ENCODE assay signal across 1 cellular context in the genomic region with DNA sequence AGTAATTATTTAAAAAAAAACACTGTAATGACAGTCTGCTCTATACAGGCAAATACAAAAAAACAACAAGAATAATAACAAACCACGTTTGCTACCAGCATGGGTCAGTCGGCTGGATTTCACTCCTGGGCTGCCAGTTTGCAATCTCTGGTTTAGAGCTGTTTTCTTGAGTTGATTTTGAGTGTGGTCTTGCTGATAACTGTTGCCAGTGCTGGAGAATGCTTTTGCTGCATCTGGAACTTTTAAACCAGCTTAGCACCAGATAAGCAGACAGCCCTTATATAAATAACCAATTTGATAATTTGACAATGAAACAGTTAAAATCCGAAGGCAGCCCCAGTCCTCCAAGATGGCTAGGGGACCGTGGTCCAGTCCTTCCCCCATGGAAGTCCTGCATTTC.
TF ChIP-seq lines count a peak whose summit lies in the region.

No MANE protein-coding gene starts in this region.

TF ChIP-seq in K562, 482 proteins besides CTCF, POLR2A, EP300 and RAD21 (continued from another document):
- TF ChIP-seq, protein P1, sequence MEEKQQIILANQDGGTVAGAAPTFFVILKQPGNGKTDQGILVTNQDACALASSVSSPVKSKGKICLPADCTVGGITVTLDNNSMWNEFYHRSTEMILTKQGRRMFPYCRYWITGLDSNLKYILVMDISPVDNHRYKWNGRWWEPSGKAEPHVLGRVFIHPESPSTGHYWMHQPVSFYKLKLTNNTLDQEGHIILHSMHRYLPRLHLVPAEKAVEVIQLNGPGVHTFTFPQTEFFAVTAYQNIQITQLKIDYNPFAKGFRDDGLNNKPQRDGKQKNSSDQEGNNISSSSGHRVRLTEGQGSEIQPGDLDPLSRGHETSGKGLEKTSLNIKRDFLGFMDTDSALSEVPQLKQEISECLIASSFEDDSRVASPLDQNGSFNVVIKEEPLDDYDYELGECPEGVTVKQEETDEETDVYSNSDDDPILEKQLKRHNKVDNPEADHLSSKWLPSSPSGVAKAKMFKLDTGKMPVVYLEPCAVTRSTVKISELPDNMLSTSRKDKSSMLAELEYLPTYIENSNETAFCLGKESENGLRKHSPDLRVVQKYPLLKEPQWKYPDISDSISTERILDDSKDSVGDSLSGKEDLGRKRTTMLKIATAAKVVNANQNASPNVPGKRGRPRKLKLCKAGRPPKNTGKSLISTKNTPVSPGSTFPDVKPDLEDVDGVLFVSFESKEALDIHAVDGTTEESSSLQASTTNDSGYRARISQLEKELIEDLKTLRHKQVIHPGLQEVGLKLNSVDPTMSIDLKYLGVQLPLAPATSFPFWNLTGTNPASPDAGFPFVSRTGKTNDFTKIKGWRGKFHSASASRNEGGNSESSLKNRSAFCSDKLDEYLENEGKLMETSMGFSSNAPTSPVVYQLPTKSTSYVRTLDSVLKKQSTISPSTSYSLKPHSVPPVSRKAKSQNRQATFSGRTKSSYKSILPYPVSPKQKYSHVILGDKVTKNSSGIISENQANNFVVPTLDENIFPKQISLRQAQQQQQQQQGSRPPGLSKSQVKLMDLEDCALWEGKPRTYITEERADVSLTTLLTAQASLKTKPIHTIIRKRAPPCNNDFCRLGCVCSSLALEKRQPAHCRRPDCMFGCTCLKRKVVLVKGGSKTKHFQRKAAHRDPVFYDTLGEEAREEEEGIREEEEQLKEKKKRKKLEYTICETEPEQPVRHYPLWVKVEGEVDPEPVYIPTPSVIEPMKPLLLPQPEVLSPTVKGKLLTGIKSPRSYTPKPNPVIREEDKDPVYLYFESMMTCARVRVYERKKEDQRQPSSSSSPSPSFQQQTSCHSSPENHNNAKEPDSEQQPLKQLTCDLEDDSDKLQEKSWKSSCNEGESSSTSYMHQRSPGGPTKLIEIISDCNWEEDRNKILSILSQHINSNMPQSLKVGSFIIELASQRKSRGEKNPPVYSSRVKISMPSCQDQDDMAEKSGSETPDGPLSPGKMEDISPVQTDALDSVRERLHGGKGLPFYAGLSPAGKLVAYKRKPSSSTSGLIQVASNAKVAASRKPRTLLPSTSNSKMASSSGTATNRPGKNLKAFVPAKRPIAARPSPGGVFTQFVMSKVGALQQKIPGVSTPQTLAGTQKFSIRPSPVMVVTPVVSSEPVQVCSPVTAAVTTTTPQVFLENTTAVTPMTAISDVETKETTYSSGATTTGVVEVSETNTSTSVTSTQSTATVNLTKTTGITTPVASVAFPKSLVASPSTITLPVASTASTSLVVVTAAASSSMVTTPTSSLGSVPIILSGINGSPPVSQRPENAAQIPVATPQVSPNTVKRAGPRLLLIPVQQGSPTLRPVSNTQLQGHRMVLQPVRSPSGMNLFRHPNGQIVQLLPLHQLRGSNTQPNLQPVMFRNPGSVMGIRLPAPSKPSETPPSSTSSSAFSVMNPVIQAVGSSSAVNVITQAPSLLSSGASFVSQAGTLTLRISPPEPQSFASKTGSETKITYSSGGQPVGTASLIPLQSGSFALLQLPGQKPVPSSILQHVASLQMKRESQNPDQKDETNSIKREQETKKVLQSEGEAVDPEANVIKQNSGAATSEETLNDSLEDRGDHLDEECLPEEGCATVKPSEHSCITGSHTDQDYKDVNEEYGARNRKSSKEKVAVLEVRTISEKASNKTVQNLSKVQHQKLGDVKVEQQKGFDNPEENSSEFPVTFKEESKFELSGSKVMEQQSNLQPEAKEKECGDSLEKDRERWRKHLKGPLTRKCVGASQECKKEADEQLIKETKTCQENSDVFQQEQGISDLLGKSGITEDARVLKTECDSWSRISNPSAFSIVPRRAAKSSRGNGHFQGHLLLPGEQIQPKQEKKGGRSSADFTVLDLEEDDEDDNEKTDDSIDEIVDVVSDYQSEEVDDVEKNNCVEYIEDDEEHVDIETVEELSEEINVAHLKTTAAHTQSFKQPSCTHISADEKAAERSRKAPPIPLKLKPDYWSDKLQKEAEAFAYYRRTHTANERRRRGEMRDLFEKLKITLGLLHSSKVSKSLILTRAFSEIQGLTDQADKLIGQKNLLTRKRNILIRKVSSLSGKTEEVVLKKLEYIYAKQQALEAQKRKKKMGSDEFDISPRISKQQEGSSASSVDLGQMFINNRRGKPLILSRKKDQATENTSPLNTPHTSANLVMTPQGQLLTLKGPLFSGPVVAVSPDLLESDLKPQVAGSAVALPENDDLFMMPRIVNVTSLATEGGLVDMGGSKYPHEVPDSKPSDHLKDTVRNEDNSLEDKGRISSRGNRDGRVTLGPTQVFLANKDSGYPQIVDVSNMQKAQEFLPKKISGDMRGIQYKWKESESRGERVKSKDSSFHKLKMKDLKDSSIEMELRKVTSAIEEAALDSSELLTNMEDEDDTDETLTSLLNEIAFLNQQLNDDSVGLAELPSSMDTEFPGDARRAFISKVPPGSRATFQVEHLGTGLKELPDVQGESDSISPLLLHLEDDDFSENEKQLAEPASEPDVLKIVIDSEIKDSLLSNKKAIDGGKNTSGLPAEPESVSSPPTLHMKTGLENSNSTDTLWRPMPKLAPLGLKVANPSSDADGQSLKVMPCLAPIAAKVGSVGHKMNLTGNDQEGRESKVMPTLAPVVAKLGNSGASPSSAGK (IDR thresholded peaks at IDR 0.05): no peak
- TF ChIP-seq, protein P2, sequence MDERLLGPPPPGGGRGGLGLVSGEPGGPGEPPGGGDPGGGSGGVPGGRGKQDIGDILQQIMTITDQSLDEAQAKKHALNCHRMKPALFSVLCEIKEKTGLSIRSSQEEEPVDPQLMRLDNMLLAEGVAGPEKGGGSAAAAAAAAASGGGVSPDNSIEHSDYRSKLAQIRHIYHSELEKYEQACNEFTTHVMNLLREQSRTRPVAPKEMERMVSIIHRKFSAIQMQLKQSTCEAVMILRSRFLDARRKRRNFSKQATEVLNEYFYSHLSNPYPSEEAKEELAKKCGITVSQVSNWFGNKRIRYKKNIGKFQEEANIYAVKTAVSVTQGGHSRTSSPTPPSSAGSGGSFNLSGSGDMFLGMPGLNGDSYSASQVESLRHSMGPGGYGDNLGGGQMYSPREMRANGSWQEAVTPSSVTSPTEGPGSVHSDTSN (CRISPR knock-in tag; IDR thresholded peaks at IDR 0.05; ENCODE audit: low read depth): no peak
- TF ChIP-seq, protein P2 (tag; conservative IDR thresholded peaks at IDR 0.05; ENCODE audit: low read depth): no peak
- TF ChIP-seq TCF3 (CRISPR knock-in tag; IDR thresholded peaks at IDR 0.05): peak; percentile 59
- TF ChIP-seq FOXP1 (CRISPR knock-in tag; IDR thresholded peaks at IDR 0.05): no peak
- TF ChIP-seq, protein P3, sequence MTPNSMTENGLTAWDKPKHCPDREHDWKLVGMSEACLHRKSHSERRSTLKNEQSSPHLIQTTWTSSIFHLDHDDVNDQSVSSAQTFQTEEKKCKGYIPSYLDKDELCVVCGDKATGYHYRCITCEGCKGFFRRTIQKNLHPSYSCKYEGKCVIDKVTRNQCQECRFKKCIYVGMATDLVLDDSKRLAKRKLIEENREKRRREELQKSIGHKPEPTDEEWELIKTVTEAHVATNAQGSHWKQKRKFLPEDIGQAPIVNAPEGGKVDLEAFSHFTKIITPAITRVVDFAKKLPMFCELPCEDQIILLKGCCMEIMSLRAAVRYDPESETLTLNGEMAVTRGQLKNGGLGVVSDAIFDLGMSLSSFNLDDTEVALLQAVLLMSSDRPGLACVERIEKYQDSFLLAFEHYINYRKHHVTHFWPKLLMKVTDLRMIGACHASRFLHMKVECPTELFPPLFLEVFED (CRISPR knock-in tag; conservative IDR thresholded peaks at IDR 0.05): no peak
- no peak for TF ChIP-seq POLR2AphosphoS2 (IDR thresholded peaks at IDR 0.05; ENCODE audit: low read length)
- peak; percentile 54; the same call in 1 of the 2 replicates for TF ChIP-seq TAL1 (IDR thresholded peaks at IDR 0.05)
- peak; percentile 60 for TF ChIP-seq CBFA2T2 (conservative IDR thresholded peaks at IDR 0.05)
- 0 out of 4 replicates have a peak, but pooled peaks of 1 of the 2 experiments have one; percentile 18 for TF ChIP-seq RCOR1 (IDR thresholded peaks at IDR 0.05; ENCODE audit: borderline replicate concordance in 1 of 2, low read depth in 2 of 2, low read length in 2 of 2)
- TF ChIP-seq TEAD4 (IDR thresholded peaks at IDR 0.05; ENCODE audit: low read length): peak; percentile 51; the same call in 1 of the 2 replicates
- TF ChIP-seq TEAD4 (CRISPR knock-in tag; IDR thresholded peaks at IDR 0.05; ENCODE audit: borderline replicate concordance): no peak
- no peak for TF ChIP-seq ZNF444 (CRISPR knock-in tag; IDR thresholded peaks at IDR 0.05)
- no peak for TF ChIP-seq POLR2AphosphoS5 (IDR thresholded peaks at IDR 0.05; ENCODE audit: control insufficient read depth, insufficient read depth, low read depth, low read length)
- no peak for TF ChIP-seq MECOM (CRISPR knock-in tag; IDR thresholded peaks at IDR 0.05)
TF ChIP-seq in K562: peak in this region for 7.
